In the genomic region with DNA sequence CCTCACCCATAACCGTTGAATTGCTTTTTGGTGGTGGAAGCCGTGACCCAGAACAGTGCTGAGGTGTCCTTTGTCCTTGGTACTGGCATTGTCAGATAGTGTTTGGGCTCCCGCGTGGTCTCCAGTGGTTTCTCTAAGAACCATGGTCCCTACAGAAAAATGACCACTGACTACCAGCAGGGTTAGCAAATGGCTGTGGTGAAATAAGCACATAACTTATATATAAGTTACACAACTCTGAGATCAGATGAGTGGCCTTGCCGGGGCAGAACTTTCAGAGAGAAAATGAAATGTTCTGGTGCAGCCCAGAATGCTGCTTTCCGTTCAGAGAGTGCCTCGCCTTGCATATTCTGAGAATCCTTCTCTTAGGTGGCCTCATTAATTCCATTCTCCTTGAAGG, we compare ENCODE assay signal across 1 cellular context.
TF ChIP-seq lines count a peak whose summit lies in the region.

No MANE protein-coding gene starts in this region.

TF ChIP-seq in IMR-90, 13 proteins besides CTCF, POLR2A, EP300 and RAD21:
- TF ChIP-seq CEBPB (IDR thresholded peaks at IDR 0.05; ENCODE audit: low read depth, low read length) = no peak
- no peak for TF ChIP-seq NFE2L2 (IDR thresholded peaks at IDR 0.05; ENCODE audit: low read depth, low read length)
- no peak for TF ChIP-seq RFX5 (IDR thresholded peaks at IDR 0.05; ENCODE audit: low read depth, low read length)
- TF ChIP-seq, protein P1, sequence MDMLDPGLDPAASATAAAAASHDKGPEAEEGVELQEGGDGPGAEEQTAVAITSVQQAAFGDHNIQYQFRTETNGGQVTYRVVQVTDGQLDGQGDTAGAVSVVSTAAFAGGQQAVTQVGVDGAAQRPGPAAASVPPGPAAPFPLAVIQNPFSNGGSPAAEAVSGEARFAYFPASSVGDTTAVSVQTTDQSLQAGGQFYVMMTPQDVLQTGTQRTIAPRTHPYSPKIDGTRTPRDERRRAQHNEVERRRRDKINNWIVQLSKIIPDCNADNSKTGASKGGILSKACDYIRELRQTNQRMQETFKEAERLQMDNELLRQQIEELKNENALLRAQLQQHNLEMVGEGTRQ (IDR thresholded peaks at IDR 0.05; ENCODE audit: low read depth, low read length) = no peak
- TF ChIP-seq MXI1 (IDR thresholded peaks at IDR 0.05; ENCODE audit: borderline replicate concordance, low read depth, low read length) = no peak
- TF ChIP-seq, protein P2, sequence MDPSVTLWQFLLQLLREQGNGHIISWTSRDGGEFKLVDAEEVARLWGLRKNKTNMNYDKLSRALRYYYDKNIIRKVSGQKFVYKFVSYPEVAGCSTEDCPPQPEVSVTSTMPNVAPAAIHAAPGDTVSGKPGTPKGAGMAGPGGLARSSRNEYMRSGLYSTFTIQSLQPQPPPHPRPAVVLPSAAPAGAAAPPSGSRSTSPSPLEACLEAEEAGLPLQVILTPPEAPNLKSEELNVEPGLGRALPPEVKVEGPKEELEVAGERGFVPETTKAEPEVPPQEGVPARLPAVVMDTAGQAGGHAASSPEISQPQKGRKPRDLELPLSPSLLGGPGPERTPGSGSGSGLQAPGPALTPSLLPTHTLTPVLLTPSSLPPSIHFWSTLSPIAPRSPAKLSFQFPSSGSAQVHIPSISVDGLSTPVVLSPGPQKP (IDR thresholded peaks at IDR 0.05; ENCODE audit: borderline replicate concordance, low read depth, low read length) = no peak
- no peak for TF ChIP-seq BHLHE40 (IDR thresholded peaks at IDR 0.05; ENCODE audit: low read depth, low read length)
- TF ChIP-seq MAZ (IDR thresholded peaks at IDR 0.05; ENCODE audit: borderline replicate concordance, low read depth, low read length) = no peak
- no peak for TF ChIP-seq SMC3 (IDR thresholded peaks at IDR 0.05; ENCODE audit: low read depth, low read length)
- TF ChIP-seq FOS (IDR thresholded peaks at IDR 0.05; ENCODE audit: low read depth, low read length) = no peak
- TF ChIP-seq CHD1 (IDR thresholded peaks at IDR 0.05; ENCODE audit: low read depth, low read length) = no peak
- TF ChIP-seq MAFK (IDR thresholded peaks at IDR 0.05; ENCODE audit: low read depth, low read length) = no peak
- TF ChIP-seq RCOR1 (IDR thresholded peaks at IDR 0.05; ENCODE audit: insufficient replicate concordance, low read length) = no peak
